Comparison of ENCODE assay signal across 2 cellular contexts in the genomic region with DNA sequence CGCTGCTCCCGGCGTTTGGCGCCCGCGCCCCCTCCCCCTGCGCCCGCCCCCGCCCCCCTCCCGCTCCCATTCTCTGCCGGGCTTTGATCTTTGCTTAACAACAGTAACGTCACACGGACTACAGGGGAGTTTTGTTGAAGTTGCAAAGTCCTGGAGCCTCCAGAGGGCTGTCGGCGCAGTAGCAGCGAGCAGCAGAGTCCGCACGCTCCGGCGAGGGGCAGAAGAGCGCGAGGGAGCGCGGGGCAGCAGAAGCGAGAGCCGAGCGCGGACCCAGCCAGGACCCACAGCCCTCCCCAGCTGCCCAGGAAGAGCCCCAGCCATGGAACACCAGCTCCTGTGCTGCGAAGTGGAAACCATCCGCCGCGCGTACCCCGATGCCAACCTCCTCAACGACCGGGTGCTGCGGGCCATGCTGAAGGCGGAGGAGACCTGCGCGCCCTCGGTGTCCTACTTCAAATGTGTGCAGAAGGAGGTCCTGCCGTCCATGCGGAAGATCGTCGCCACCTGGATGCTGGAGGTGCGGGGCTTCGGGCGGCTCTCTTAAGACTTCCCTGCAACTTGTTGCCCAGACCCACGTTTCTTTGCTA.
TF ChIP-seq lines count a peak whose summit lies in the region.

Gene CCND1 (plus strand): TSS at position 162 of the 587 bp plus-strand sequence. CDS start 158 bp downstream, at position 320.

TF ChIP-seq in HEK293, 187 proteins besides CTCF, POLR2A, EP300 and RAD21 (continued from another document):
- TF ChIP-seq IKZF3 (tag by site-specific recombination; IDR thresholded peaks at IDR 0.05) = peak; percentile 24; the same call in 1 of the 2 replicates
- peak; percentile 92 for TF ChIP-seq ZBTB17 (tag by site-specific recombination; IDR thresholded peaks at IDR 0.05)
- peak; percentile 41 for TF ChIP-seq ZXDB (tag by site-specific recombination; IDR thresholded peaks at IDR 0.05)
- TF ChIP-seq, protein P1, sequence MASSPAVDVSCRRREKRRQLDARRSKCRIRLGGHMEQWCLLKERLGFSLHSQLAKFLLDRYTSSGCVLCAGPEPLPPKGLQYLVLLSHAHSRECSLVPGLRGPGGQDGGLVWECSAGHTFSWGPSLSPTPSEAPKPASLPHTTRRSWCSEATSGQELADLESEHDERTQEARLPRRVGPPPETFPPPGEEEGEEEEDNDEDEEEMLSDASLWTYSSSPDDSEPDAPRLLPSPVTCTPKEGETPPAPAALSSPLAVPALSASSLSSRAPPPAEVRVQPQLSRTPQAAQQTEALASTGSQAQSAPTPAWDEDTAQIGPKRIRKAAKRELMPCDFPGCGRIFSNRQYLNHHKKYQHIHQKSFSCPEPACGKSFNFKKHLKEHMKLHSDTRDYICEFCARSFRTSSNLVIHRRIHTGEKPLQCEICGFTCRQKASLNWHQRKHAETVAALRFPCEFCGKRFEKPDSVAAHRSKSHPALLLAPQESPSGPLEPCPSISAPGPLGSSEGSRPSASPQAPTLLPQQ (tag by site-specific recombination; IDR thresholded peaks at IDR 0.05) = peak; percentile 43; the same call in 1 of the 2 replicates
- 0 out of 2 replicates have a peak, but pooled peaks have one; percentile 24 for TF ChIP-seq KLF17 (tag by site-specific recombination; IDR thresholded peaks at IDR 0.05)
- peak; percentile 47; the same call in 1 of the 2 replicates for TF ChIP-seq ZNF2 (tag by site-specific recombination; IDR thresholded peaks at IDR 0.05)
- TF ChIP-seq, protein P2, sequence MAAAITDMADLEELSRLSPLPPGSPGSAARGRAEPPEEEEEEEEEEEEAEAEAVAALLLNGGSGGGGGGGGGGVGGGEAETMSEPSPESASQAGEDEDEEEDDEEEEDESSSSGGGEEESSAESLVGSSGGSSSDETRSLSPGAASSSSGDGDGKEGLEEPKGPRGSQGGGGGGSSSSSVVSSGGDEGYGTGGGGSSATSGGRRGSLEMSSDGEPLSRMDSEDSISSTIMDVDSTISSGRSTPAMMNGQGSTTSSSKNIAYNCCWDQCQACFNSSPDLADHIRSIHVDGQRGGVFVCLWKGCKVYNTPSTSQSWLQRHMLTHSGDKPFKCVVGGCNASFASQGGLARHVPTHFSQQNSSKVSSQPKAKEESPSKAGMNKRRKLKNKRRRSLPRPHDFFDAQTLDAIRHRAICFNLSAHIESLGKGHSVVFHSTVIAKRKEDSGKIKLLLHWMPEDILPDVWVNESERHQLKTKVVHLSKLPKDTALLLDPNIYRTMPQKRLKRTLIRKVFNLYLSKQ (tag by site-specific recombination; IDR thresholded peaks at IDR 0.05; ENCODE audit: borderline replicate concordance) = no peak
- TF ChIP-seq OSR2 (tag by site-specific recombination; IDR thresholded peaks at IDR 0.05) = 0 out of 2 replicates have a peak, but pooled peaks have one; percentile 9
- no peak for TF ChIP-seq ZNF132 (tag by site-specific recombination; IDR thresholded peaks at IDR 0.05; ENCODE audit: borderline replicate concordance)
- peak; percentile 38; the same call in 1 of the 2 replicates for TF ChIP-seq ZBTB8A (tag by site-specific recombination; IDR thresholded peaks at IDR 0.05)

TF ChIP-seq in GM12878, 131 proteins besides CTCF, POLR2A, EP300 and RAD21 (continued from another document):
- TF ChIP-seq BHLHE40 (IDR thresholded peaks at IDR 0.05; ENCODE audit: borderline replicate concordance in 1 of 2, low read depth in 2 of 2, low read length in 1 of 2) (peak in 1 of 2 experiments; percentile 28; a peak in 1 of 4 replicates), TAF1 (IDR thresholded peaks at IDR 0.05; ENCODE audit: borderline replicate concordance, low read depth, low read length) (no peak), ZSCAN29 (IDR thresholded peaks at IDR 0.05) (no peak), NR2C1 (IDR thresholded peaks at IDR 0.05) (no peak), TCF12 (IDR thresholded peaks at IDR 0.05; ENCODE audit: low read depth, low read length) (0 out of 2 replicates have a peak, but pooled peaks have one; percentile 34), MYB (IDR thresholded peaks at IDR 0.05; ENCODE audit: borderline replicate concordance, low read depth, low read length) (no peak), POLR2AphosphoS5 (IDR thresholded peaks at IDR 0.05; ENCODE audit: low read length) (peak; percentile 84), POU2F2 (IDR thresholded peaks at IDR 0.05; ENCODE audit: borderline replicate concordance, low read depth, low read length) (0 out of 3 replicates have a peak, but pooled peaks have one; percentile 34)
